ENCODE assay signal across 9 cellular contexts in the genomic region with DNA sequence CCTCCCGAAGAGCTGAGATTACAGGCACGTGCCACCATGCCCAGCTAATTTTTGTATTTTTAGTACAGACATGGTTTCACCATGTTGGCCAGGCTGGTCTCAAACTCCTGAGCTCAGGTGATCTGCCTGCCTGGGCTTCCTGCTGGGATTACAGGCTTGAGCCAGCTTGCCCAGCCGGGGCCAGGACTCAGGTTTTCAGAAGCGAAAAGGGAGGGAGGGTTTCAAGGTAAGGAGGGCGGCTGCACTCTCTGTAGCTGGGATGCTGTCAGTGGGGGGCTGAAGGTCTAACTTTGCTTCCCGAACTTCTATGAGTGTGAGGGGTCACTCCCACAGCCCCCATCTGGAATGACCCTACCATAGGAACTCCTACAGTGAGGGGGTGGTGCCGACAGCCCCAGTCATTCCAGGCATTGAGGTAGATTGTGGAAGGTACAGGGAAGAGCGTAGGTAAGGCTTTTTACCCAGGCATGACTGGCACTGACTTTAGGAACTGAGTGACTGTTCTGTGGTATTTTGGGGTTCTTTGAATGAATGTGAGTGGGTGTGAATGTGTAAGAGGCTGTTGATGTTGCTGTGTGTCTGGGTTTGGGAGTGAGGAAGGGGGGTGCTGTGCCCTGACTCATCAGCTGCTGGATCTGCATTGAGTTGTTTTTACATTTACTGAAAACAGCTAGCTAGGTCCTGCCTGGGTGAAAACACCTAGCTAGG. TPM values are rescaled to one million over a fixed set of nuclear protein-coding genes. Genes with fewer than 3 reads are reported as not detected.
DNase-seq lines count a peak whose midpoint lies in the region; ATAC-seq and TF ChIP-seq lines count a peak whose summit lies in the region.
"Had no signal": no experiment of that assay in that cellular context is flagged by ENCODE, and none has a peak within 500 bp of the region (broad histone marks: within the 10 kb centered on the region; RNA-seq: fewer than 3 reads in every experiment).

No MANE protein-coding gene starts in this region.

- intact Hi-C loops in CD8-positive, alpha-beta T cell (cut with DNase I, micrococcal nuclease) = no loop called here

- H3K27me3 ChIP-seq in CD8-positive, alpha-beta T cell (ENCODE audit: insufficient read depth, low read length) = peaks cover 21% of the 10 kb centered on the region

- CTCF ChIA-PET in CD8-positive, alpha-beta T cell (lab: Charles Lee) = interaction anchor here (0.7 to 1.1 kb wide), 3 partner anchors 50 to 297 kb away, joined by 3 to 5 read pairs (median 4); no protein-coding TSS in a partner anchor

- H3K4me3 ChIP-seq in CD8-positive, alpha-beta T cell (ENCODE audit: low read depth, low read length) = no peak overlapping the region

- H3K36me3 ChIP-seq in CD8-positive, alpha-beta T cell (ENCODE audit: insufficient read depth, low read length) = no peaks in the 10 kb centered on the region

- POLR2A ChIA-PET in CD8-positive, alpha-beta T cell (lab: Charles Lee) = no interaction called here

- H3K36me3 Mint-ChIP-seq in CD8-positive, alpha-beta T cell = no peaks in the 10 kb centered on the region
- H3K36me3 Mint-ChIP-seq in brain (no peaks in the 10 kb centered on the region), nephron progenitor cell (ENCODE audit: low read depth) (no peaks in the 10 kb centered on the region)

- H3K9me3 ChIP-seq in CD8-positive, alpha-beta T cell (ENCODE audit: low read length) = no peaks in the 10 kb centered on the region

- peaks cover 26% of the 10 kb centered on the region for H3K4me1 ChIP-seq in CD8-positive, alpha-beta T cell (ENCODE audit: insufficient read depth, low read length)

- H3K27ac ChIP-seq in CD8-positive, alpha-beta T cell (ENCODE audit: low read depth, low read length) = no peak overlapping the region

- TF ChIP-seq CTCF in CD8-positive, alpha-beta T cell (IDR thresholded peaks at IDR 0.05) = no peak
- no peak for TF ChIP-seq CTCF in brain (conservative IDR thresholded peaks at IDR 0.05)
- TF ChIP-seq CTCF in nephron progenitor cell (IDR thresholded peaks at IDR 0.05) = no peak

- no peak overlapping the region for H3K27ac Mint-ChIP-seq in CD8-positive, alpha-beta T cell
- peak overlapping the region in 3 of 5 experiments; percentile 3 to 32 (median 20) for H3K27ac Mint-ChIP-seq in brain
- no peak overlapping the region for H3K27ac Mint-ChIP-seq in nephron progenitor cell

- peak; percentile 36 for ATAC-seq in CD8-positive, alpha-beta T cell
- ATAC-seq in GM18858 (IDR thresholded peaks at IDR 0.05; ENCODE audit: unreplicated experiment) (no peak), GM19395 (IDR thresholded peaks at IDR 0.05; ENCODE audit: unreplicated experiment) (no peak)

- H3K4me3 Mint-ChIP-seq in CD8-positive, alpha-beta T cell = no peak overlapping the region
- H3K4me3 Mint-ChIP-seq in brain (peak overlapping the region in 2 of 5 experiments; percentile 11 to 39), nephron progenitor cell (no peak overlapping the region)

- peak in 2 of 7 experiments; percentile 27 to 50 for DNase-seq in CD8-positive, alpha-beta T cell
- DNase-seq in RKO (ENCODE audit: low spot score) (peak; percentile 73), Kasumi-1 (lab: John Stamatoyannopoulos, UW) (no peak), nephron progenitor cell (no peak)
- peak; percentile 32 to 55 for DNase-seq in stimulated activated CD4-positive, alpha-beta T cell treated with anti-CD3 and anti-CD28 coated beads, Interleukin-12 subunit alpha, Interleukin-12 subunit beta, amount 100 ng/mL, for 24 hours (ENCODE audit: low read depth in 2 of 2)
- DNase-seq: NCI-H2029 had no signal

- H3K27me3 Mint-ChIP-seq in CD8-positive, alpha-beta T cell (ENCODE audit: low read depth) = peaks cover 37% of the 10 kb centered on the region
- peaks cover 54% of the 10 kb centered on the region for H3K27me3 Mint-ChIP-seq in brain
- H3K27me3 Mint-ChIP-seq in nephron progenitor cell (ENCODE audit: low read depth, poor library complexity) = peaks cover 85% of the 10 kb centered on the region

- H3K9me3 Mint-ChIP-seq in CD8-positive, alpha-beta T cell = no peaks in the 10 kb centered on the region
- peaks cover 0 to 6% (median 0%) of the 10 kb centered on the region in 5 experiments for H3K9me3 Mint-ChIP-seq in brain
- H3K9me3 Mint-ChIP-seq in nephron progenitor cell = no peaks in the 10 kb centered on the region

- peaks cover 28% of the 10 kb centered on the region for H3K4me1 Mint-ChIP-seq in CD8-positive, alpha-beta T cell (ENCODE audit: low read depth)
- H3K4me1 Mint-ChIP-seq in brain = peaks cover 47% of the 10 kb centered on the region
- peaks cover 34% of the 10 kb centered on the region for H3K4me1 Mint-ChIP-seq in nephron progenitor cell

RNA-seq across cellular contexts. Expression of a gene that starts 3.8 kb away (rescaled TPM):
- total RNA-seq in CD8-positive, alpha-beta T cell = not detected
- polyA plus RNA-seq in brain (ENCODE audit: insufficient read depth, low read depth, low replicate concordance) = 47.6 TPM

RNA-seq across cellular contexts. Expression of a gene that starts 24.4 kb away (rescaled TPM):
- under 1 TPM in 1 of 2 experiments, not detected in 1; 0.11 TPM for total RNA-seq in CD8-positive, alpha-beta T cell
- 10.9 TPM for polyA plus RNA-seq in brain (ENCODE audit: insufficient read depth, low read depth, low replicate concordance)

RNA-seq across cellular contexts. Expression of a gene that starts 56.6 kb away (rescaled TPM):
- total RNA-seq in CD8-positive, alpha-beta T cell = not detected
- 4,939 TPM for polyA plus RNA-seq in brain (ENCODE audit: insufficient read depth, low read depth, low replicate concordance)

Comparison
In these comparisons a context has a peak if more than half of its experiments do, and no peak if none do; other contexts are left out.
1. DNase-seq: peak in RKO (single experiment) and stimulated activated CD4-positive, alpha-beta T cell treated with anti-CD3 and anti-CD28 coated beads, Interleukin-12 subunit alpha, Interleukin-12 subunit beta, amount 100 ng/mL, for 24 hours (2 of 2); none in Kasumi-1 (0 of 2) and nephron progenitor cell (single experiment).
2. H3K27ac Mint-ChIP-seq: peak in brain (3 of 5); none in CD8-positive, alpha-beta T cell (single experiment) and nephron progenitor cell (single experiment).